In the genomic region with DNA sequence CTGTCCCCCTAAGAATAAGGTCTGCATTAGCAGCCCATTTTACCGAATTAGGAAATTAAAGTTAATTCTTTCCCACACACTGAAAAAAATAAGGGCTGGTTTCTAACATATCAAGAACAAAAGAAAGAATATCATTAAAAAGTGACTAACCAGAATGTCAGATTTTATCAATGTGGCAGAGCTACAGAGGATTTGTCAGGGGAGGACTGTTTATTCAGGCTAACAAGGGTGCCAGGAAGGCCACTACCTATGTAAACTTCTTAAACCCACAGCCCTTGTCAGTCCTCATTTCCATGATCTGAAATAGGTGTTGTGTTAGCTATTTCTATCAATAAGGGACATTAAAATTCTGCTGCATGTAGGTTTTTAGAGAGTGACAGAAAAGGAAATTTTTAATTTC, we compare ENCODE assay signal across 20 cellular contexts.
A peak's percentile ranks its signal among the peaks of the same experiment; 100 is the strongest.
DNase-seq lines count a peak whose midpoint lies in the region; ATAC-seq, FAIRE-seq and TF ChIP-seq lines count a peak whose summit lies in the region.
"Had no signal": no experiment of that assay in that cellular context is flagged by ENCODE, and none has a peak within 500 bp of the region (broad histone marks: within the 10 kb centered on the region; RNA-seq: fewer than 3 reads in every experiment).

No MANE protein-coding gene starts in this region.

- no peak overlapping the region for H3K27ac Mint-ChIP-seq in astrocyte (ENCODE audit: unreplicated experiment)
- H3K27ac Mint-ChIP-seq in naive thymus-derived CD4-positive, alpha-beta T cell, result no peak overlapping the region
- no peak overlapping the region for H3K27ac Mint-ChIP-seq in WTC11
- H3K27ac Mint-ChIP-seq: natural killer cell had no signal

- H3K79me2 ChIP-seq in astrocyte (ENCODE audit: insufficient read depth, low read length), result no peaks in the 10 kb centered on the region

- H3K9ac ChIP-seq in astrocyte (ENCODE audit: low read length), result peak overlapping the region; percentile 90

- CTCF ChIA-PET in naive thymus-derived CD4-positive, alpha-beta T cell (lab: Charles Lee), result no interaction called here
- CTCF ChIA-PET in WTC11 (lab: Charles Lee), result no interaction called here

- H4K20me1 ChIP-seq in astrocyte (ENCODE audit: insufficient read depth, low read length), result no peaks in the 10 kb centered on the region

- H3K4me3 Mint-ChIP-seq in astrocyte (ENCODE audit: unreplicated experiment) (no peak overlapping the region), WTC11 (no peak overlapping the region)
- no peak overlapping the region for H3K4me3 Mint-ChIP-seq in naive thymus-derived CD4-positive, alpha-beta T cell
- H3K4me3 Mint-ChIP-seq: natural killer cell had no signal

- H3K27ac ChIP-seq in cardiac muscle cell (peak overlapping the region; percentile 99), left ventricle myocardium inferior (replicated peaks) (no peak overlapping the region), astrocyte (ENCODE audit: low read depth, low read length) (peak overlapping the region; percentile 97)
- H3K27ac ChIP-seq in naive thymus-derived CD4-positive, alpha-beta T cell (ENCODE audit: low read depth, low read length), result peak overlapping the region; percentile 85

- H3K4me1 Mint-ChIP-seq in astrocyte (ENCODE audit: low read depth, unreplicated experiment) (peaks cover 19% of the 10 kb centered on the region), WTC11 (0 out of 2 replicates have a peak, but pooled peaks cover under 1% of the 10 kb centered on the region)
- H3K4me1 Mint-ChIP-seq in naive thymus-derived CD4-positive, alpha-beta T cell, result peaks cover 15 to 31% (median 17%) of the 10 kb centered on the region in 7 donors

- DNase-seq in cardiac muscle cell (ENCODE audit: low read depth in 1 of 2, low spot score in 1 of 2) (no peak), left ventricle myocardium inferior (no peak), astrocyte (ENCODE audit: low read depth) (peak; percentile 65), NCI-H1436 (lab: John Stamatoyannopoulos, UW) (no peak), WTC11 (ENCODE audit: low spot score) (no peak), NCI-H2196 treated with DMSO at 0.1 percent for 48 hours (lab: John Stamatoyannopoulos, UW; ENCODE audit: unreplicated experiment) (no peak)
- DNase-seq in naive thymus-derived CD4-positive, alpha-beta T cell, result no peak
- DNase-seq: activated effector memory CD4-positive, alpha-beta T cell treated with Interleukin-2 at 50 U/mL for 16 hours; C1 segment of cervical spinal cord; caudate nucleus; effector CD8-positive, alpha-beta T cell; natural killer cell; NCI-H187; NCI-H446 treated with DMSO at 0.1 percent for 48 hours; T-helper 9 cell had no signal

- ATAC-seq in naive thymus-derived CD4-positive, alpha-beta T cell, result no peak
- no peak for ATAC-seq in WTC11
- ATAC-seq in HG03159 (IDR thresholded peaks at IDR 0.05; ENCODE audit: unreplicated experiment), result no peak
- ATAC-seq: A549; activated CD4-positive, CD25-positive, alpha-beta regulatory T cell treated with anti-CD3 and anti-CD28 coated beads, Interleukin-2, amount 50 U/mL, for 24 hours; natural killer cell had no signal

- H3K27me3 ChIP-seq in cardiac muscle cell, result no peaks in the 10 kb centered on the region
- no peaks in the 10 kb centered on the region for H3K27me3 ChIP-seq in left ventricle myocardium inferior (ENCODE audit: low read depth)
- H3K27me3 ChIP-seq in astrocyte (ENCODE audit: insufficient read depth, low read length), result no peaks in the 10 kb centered on the region
- H3K27me3 ChIP-seq in naive thymus-derived CD4-positive, alpha-beta T cell (ENCODE audit: control insufficient read depth in 2 of 2, insufficient read depth in 2 of 2, low read length in 2 of 2), result no peaks in the 10 kb centered on the region
- H3K27me3 ChIP-seq: heart left ventricle, suprapubic skin had no signal

- H3K4me1 ChIP-seq in cardiac muscle cell (ENCODE audit: low read depth) (peaks cover 54% of the 10 kb centered on the region), left ventricle myocardium inferior (peaks cover 41% of the 10 kb centered on the region), astrocyte (ENCODE audit: insufficient read depth, low read length) (peaks cover 47% of the 10 kb centered on the region)
- H3K4me1 ChIP-seq in naive thymus-derived CD4-positive, alpha-beta T cell (ENCODE audit: control insufficient read depth in 2 of 2, insufficient read depth in 2 of 2, low read length in 2 of 2), result peaks cover 0 to 66% of the 10 kb centered on the region in 2 donors

- H3K9me3 ChIP-seq in cardiac muscle cell (ENCODE audit: low read depth), result no peaks in the 10 kb centered on the region
- peaks cover 11% of the 10 kb centered on the region for H3K9me3 ChIP-seq in left ventricle myocardium inferior (replicated peaks)
- H3K9me3 ChIP-seq in astrocyte (ENCODE audit: insufficient read depth, low read depth, low read length), result peaks cover 6% of the 10 kb centered on the region
- peaks cover 0 to 10% (median 3%) of the 10 kb centered on the region in 3 experiments for H3K9me3 ChIP-seq in naive thymus-derived CD4-positive, alpha-beta T cell (ENCODE audit: control insufficient read depth in 2 of 3, low read length in 3 of 3)
- H3K9me3 ChIP-seq: suprapubic skin had no signal

- intact Hi-C loops in left ventricle myocardium inferior (cut with micrococcal nuclease), result no loop called here
- intact Hi-C loops in naive thymus-derived CD4-positive, alpha-beta T cell (cut with micrococcal nuclease), result no loop called here

- no peaks in the 10 kb centered on the region for H3K27me3 Mint-ChIP-seq in astrocyte (ENCODE audit: low read depth, unreplicated experiment)
- H3K27me3 Mint-ChIP-seq in naive thymus-derived CD4-positive, alpha-beta T cell, result no peaks in the 10 kb centered on the region
- no peaks in the 10 kb centered on the region; the same call in 1 of the 2 replicates for H3K27me3 Mint-ChIP-seq in WTC11 (ENCODE audit: low read depth)

- H3K4me3 ChIP-seq in cardiac muscle cell (no peak overlapping the region), left ventricle myocardium inferior (no peak overlapping the region), astrocyte (ENCODE audit: insufficient read depth, low read depth, low read length) (no peak overlapping the region)
- H3K4me3 ChIP-seq in naive thymus-derived CD4-positive, alpha-beta T cell (ENCODE audit: low read length), result no peak overlapping the region
- H3K4me3 ChIP-seq: A549 had no signal

- H2AFZ ChIP-seq in astrocyte (ENCODE audit: low read depth, low read length), result no peak overlapping the region

- POLR2A ChIA-PET in naive thymus-derived CD4-positive, alpha-beta T cell (lab: Charles Lee), result interaction anchor here (0.8 to 4.9 kb wide), 9 partner anchors 12 to 77 kb away, joined by 3 to 22 read pairs (median 3); no protein-coding TSS in a partner anchor
- POLR2A ChIA-PET in WTC11 (lab: Charles Lee), result no interaction called here

- H3K36me3 ChIP-seq in cardiac muscle cell, result peaks cover 3% of the 10 kb centered on the region
- H3K36me3 ChIP-seq in left ventricle myocardium inferior, result no peaks in the 10 kb centered on the region
- H3K36me3 ChIP-seq in astrocyte (ENCODE audit: insufficient read depth, low read length), result no peaks in the 10 kb centered on the region
- peaks cover 0 to 7% (median 0%) of the 10 kb centered on the region in 3 experiments for H3K36me3 ChIP-seq in naive thymus-derived CD4-positive, alpha-beta T cell (ENCODE audit: control insufficient read depth in 2 of 3, insufficient read depth in 3 of 3, low read length in 3 of 3)
- H3K36me3 ChIP-seq: heart left ventricle, suprapubic skin had no signal

- TF ChIP-seq CTCF in cardiac muscle cell (IDR thresholded peaks at IDR 0.05; ENCODE audit: low read depth, low read length) (no peak), left ventricle myocardium inferior (IDR thresholded peaks at IDR 0.05; ENCODE audit: borderline replicate concordance) (no peak), astrocyte (IDR thresholded peaks at IDR 0.05; ENCODE audit: insufficient read depth, low read depth, low read length) (no peak), WTC11 (IDR thresholded peaks at IDR 0.05) (no peak)

- peaks cover 8% of the 10 kb centered on the region for H3K36me3 Mint-ChIP-seq in astrocyte (ENCODE audit: low read depth, unreplicated experiment)
- peaks cover 13 to 35% (median 32%) of the 10 kb centered on the region in 5 donors for H3K36me3 Mint-ChIP-seq in naive thymus-derived CD4-positive, alpha-beta T cell
- H3K36me3 Mint-ChIP-seq in WTC11, result peaks cover 11% of the 10 kb centered on the region
- H3K36me3 Mint-ChIP-seq: natural killer cell had no signal

- H3K9me3 Mint-ChIP-seq in astrocyte (ENCODE audit: unreplicated experiment), result peaks cover 13% of the 10 kb centered on the region
- peaks cover 0 to 22% (median 10%) of the 10 kb centered on the region in 11 donors for H3K9me3 Mint-ChIP-seq in naive thymus-derived CD4-positive, alpha-beta T cell
- peaks cover 18% of the 10 kb centered on the region for H3K9me3 Mint-ChIP-seq in WTC11

- FAIRE-seq in astrocyte (lab: Jason Lieb, UNC), result no peak
- FAIRE-seq: A549 had no signal

- no peak overlapping the region for H3K4me2 ChIP-seq in astrocyte (ENCODE audit: low read length)

TF ChIP-seq in WTC11, 78 proteins besides CTCF, POLR2A, EP300 and RAD21 (continues in another document):
- TF ChIP-seq, protein P1, sequence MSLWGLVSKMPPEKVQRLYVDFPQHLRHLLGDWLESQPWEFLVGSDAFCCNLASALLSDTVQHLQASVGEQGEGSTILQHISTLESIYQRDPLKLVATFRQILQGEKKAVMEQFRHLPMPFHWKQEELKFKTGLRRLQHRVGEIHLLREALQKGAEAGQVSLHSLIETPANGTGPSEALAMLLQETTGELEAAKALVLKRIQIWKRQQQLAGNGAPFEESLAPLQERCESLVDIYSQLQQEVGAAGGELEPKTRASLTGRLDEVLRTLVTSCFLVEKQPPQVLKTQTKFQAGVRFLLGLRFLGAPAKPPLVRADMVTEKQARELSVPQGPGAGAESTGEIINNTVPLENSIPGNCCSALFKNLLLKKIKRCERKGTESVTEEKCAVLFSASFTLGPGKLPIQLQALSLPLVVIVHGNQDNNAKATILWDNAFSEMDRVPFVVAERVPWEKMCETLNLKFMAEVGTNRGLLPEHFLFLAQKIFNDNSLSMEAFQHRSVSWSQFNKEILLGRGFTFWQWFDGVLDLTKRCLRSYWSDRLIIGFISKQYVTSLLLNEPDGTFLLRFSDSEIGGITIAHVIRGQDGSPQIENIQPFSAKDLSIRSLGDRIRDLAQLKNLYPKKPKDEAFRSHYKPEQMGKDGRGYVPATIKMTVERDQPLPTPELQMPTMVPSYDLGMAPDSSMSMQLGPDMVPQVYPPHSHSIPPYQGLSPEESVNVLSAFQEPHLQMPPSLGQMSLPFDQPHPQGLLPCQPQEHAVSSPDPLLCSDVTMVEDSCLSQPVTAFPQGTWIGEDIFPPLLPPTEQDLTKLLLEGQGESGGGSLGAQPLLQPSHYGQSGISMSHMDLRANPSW (CRISPR knock-in tag; conservative IDR thresholded peaks at IDR 0.05; ENCODE audit: low read depth), result no peak
